In genomic region chr17:65093930-65094329, GRCh38 we compare ENCODE assay signal across 24 cellular contexts. TPM values are rescaled to one million over a fixed set of nuclear protein-coding genes. Genes with fewer than 3 reads are reported as not detected.
A peak's percentile ranks its signal among the peaks of the same experiment; 100 is the strongest.
DNase-seq lines count a peak whose midpoint lies in the region; ATAC-seq, FAIRE-seq and TF ChIP-seq lines count a peak whose summit lies in the region.
"Had no signal": no experiment of that assay in that cellular context is flagged by ENCODE, and none has a peak within 500 bp of the region (broad histone marks: within the 10 kb centered on the region; RNA-seq: fewer than 3 reads in every experiment).

No MANE protein-coding gene starts in this region.

- no peak for TF ChIP-seq EP300 in SK-N-SH (IDR thresholded peaks at IDR 0.05; ENCODE audit: borderline replicate concordance in 1 of 2, low read depth in 1 of 2, low read length in 1 of 2)

- ATAC-seq in SK-N-SH treated with all-trans-retinoic acid at 6 μM for 48 hours: no peak
- ATAC-seq: activated T-cell treated with anti-CD3 and anti-CD28 coated beads, Interleukin-2, amount 50 U/mL, for 4 hours; left cardiac atrium; right cardiac atrium; stimulated activated naive CD8-positive, alpha-beta T cell treated with anti-CD3 and anti-CD28 coated beads, Interleukin-15, amount 100 ng/mL, for 72 hours; upper lobe of right lung had no signal

- no peaks in the 10 kb centered on the region for H4K20me1 ChIP-seq in SK-N-SH (ENCODE audit: insufficient read depth)

- FAIRE-seq in kidney (lab: Jason Lieb, UNC): no peak
- FAIRE-seq: GM12892 had no signal

- DNase-seq in SK-N-SH (no peak), SK-MEL-5 (ENCODE audit: low read depth, low spot score) (peak; percentile 46), fibroblast of mammary gland (ENCODE audit: low read depth) (no peak), type B pancreatic cell (ENCODE audit: extremely low spot score, unreplicated experiment) (no peak), kidney (no peak), hippocampal formation (lab: John Stamatoyannopoulos, UW) (no peak)
- DNase-seq in CD4-positive, alpha-beta memory T cell: no peak
- DNase-seq: activated CD4-positive, alpha-beta T cell treated with anti-CD3 and anti-CD28 coated beads, Interleukin-2, amount 50 U/mL, for 48 hours; activated T-cell treated with anti-CD3 and anti-CD28 coated beads, Interleukin-2, amount 50 U/mL, for 4 hours; CD8-positive, alpha-beta memory T cell; GOT3; KG1; left cardiac atrium; midbrain; NCI-H1092; NCI-H774; right cardiac atrium; RPMI8226; stimulated activated naive CD8-positive, alpha-beta T cell treated with anti-CD3 and anti-CD28 coated beads, Interleukin-15, amount 100 ng/mL, for 72 hours; upper lobe of right lung had no signal

- no peak overlapping the region for H2AFZ ChIP-seq in SK-N-SH (ENCODE audit: low read depth)

- TF ChIP-seq CTCF in SK-N-SH (IDR thresholded peaks at IDR 0.05): peak; percentile 37
- TF ChIP-seq CTCF in fibroblast of mammary gland (conservative IDR thresholded peaks at IDR 0.05; ENCODE audit: control insufficient read depth, insufficient read depth, low read depth, low read length): peak; percentile 17
- TF ChIP-seq CTCF in type B pancreatic cell (conservative IDR thresholded peaks at IDR 0.05): peak; percentile 49
- TF ChIP-seq CTCF in kidney (IDR thresholded peaks at IDR 0.05; ENCODE audit: borderline replicate concordance, extremely low read depth, insufficient read depth): no peak

- H3K9ac ChIP-seq in SK-N-SH: no peak overlapping the region
- no peak overlapping the region for H3K9ac ChIP-seq in kidney (ENCODE audit: low read length in 2 of 2)

- POLR2A ChIA-PET in SK-N-SH (lab: Yijun Ruan, JAX): no interaction called here
- POLR2A ChIA-PET in CD4-positive, alpha-beta memory T cell (lab: Charles Lee; ENCODE audit: partially characterized antibody): interaction anchor here (1.0 kb wide), 1 partner anchor 37 kb away, joined by 3 read pairs; the partner anchor contains the start of gene GNA13

- no peak overlapping the region for H3K27ac Mint-ChIP-seq in type B pancreatic cell
- H3K27ac Mint-ChIP-seq in CD4-positive, alpha-beta memory T cell: no peak overlapping the region
- H3K27ac Mint-ChIP-seq: activated naive CD8-positive, alpha-beta T cell; CD8-positive, alpha-beta memory T cell had no signal

- CTCF ChIA-PET in SK-N-SH (lab: Yijun Ruan, JAX): interaction anchor here (0.8 to 2.3 kb wide), 6 partner anchors 8 to 44 kb away, joined by 3 to 11 read pairs (median 3); partner anchors contain the start of gene RGS9
- CTCF ChIA-PET in CD4-positive, alpha-beta memory T cell (lab: Charles Lee; ENCODE audit: partially characterized antibody): no interaction called here

- intact Hi-C loops in kidney (cut with DNase I): no loop called here
- intact Hi-C loops in CD4-positive, alpha-beta memory T cell (cut with micrococcal nuclease): no loop called here

- no peaks in the 10 kb centered on the region for H3K36me3 Mint-ChIP-seq in type B pancreatic cell
- peaks cover 0 to 2% of the 10 kb centered on the region in 2 donors for H3K36me3 Mint-ChIP-seq in CD4-positive, alpha-beta memory T cell

- H3K79me2 ChIP-seq in SK-N-SH (ENCODE audit: insufficient read depth): no peaks in the 10 kb centered on the region

- H3K9me2 ChIP-seq in SK-N-SH: no peaks in the 10 kb centered on the region

- H3K4me3 ChIP-seq in SK-N-SH (ENCODE audit: low read depth in 2 of 2, low read length in 1 of 2) (no peak overlapping the region), fibroblast of mammary gland (ENCODE audit: control insufficient read depth, low read depth, low read length) (no peak overlapping the region), kidney (ENCODE audit: low read length in 2 of 2) (no peak overlapping the region)
- H3K4me3 ChIP-seq in CD4-positive, alpha-beta memory T cell (ENCODE audit: low read length in 2 of 2): no peak overlapping the region
- H3K4me3 ChIP-seq: upper lobe of right lung had no signal

- H3K4me2 ChIP-seq in SK-N-SH: no peak overlapping the region

- peaks cover 10% of the 10 kb centered on the region; the same call in 1 of the 2 replicates for H3K27me3 ChIP-seq in SK-N-SH (ENCODE audit: insufficient read depth)
- no peaks in the 10 kb centered on the region for H3K27me3 ChIP-seq in CD4-positive, alpha-beta memory T cell (ENCODE audit: insufficient read depth, low read length)
- H3K27me3 ChIP-seq: upper lobe of right lung had no signal

- in situ Hi-C loops in SK-MEL-5 (cut with HindIII; ENCODE audit: low pct_unique_long_range_greater_than_20kb, low sequenced_read_pairs): no loop called here

- no peaks in the 10 kb centered on the region for H3K9me3 ChIP-seq in SK-N-SH
- H3K9me3 ChIP-seq in kidney (ENCODE audit: control insufficient read depth in 1 of 2, low read length in 2 of 2): no peaks in the 10 kb centered on the region
- H3K9me3 ChIP-seq in CD4-positive, alpha-beta memory T cell (ENCODE audit: control insufficient read depth in 1 of 2, low read length in 2 of 2): no peaks in the 10 kb centered on the region
- H3K9me3 ChIP-seq: neutrophil, upper lobe of right lung had no signal

- H3K9me3 Mint-ChIP-seq in type B pancreatic cell: no peaks in the 10 kb centered on the region
- H3K9me3 Mint-ChIP-seq in CD4-positive, alpha-beta memory T cell: no peaks in the 10 kb centered on the region
- H3K9me3 Mint-ChIP-seq: activated T-cell treated with anti-CD3 and anti-CD28 coated beads, Interleukin-2, amount 50 U/mL, for 4 hours; CD8-positive, alpha-beta memory T cell; stimulated activated naive CD8-positive, alpha-beta T cell treated with anti-CD3 and anti-CD28 coated beads, Interleukin-15, amount 100 ng/mL, for 72 hours had no signal

- WGBS in SK-N-SH (ENCODE audit: low lambda C conversion rate): 76% methylated on average over 7 of the region's 7 CpGs

- H3K4me3 Mint-ChIP-seq in type B pancreatic cell: no peak overlapping the region
- H3K4me3 Mint-ChIP-seq in CD4-positive, alpha-beta memory T cell: no peak overlapping the region
- H3K4me3 Mint-ChIP-seq: activated naive CD8-positive, alpha-beta T cell; activated T-cell treated with anti-CD3 and anti-CD28 coated beads, Interleukin-2, amount 50 U/mL, for 4 hours; CD8-positive, alpha-beta memory T cell; stimulated activated naive CD8-positive, alpha-beta T cell treated with anti-CD3 and anti-CD28 coated beads, Interleukin-15, amount 100 ng/mL, for 72 hours had no signal

- H3K4me1 ChIP-seq in SK-N-SH (ENCODE audit: control insufficient read depth in 1 of 2, insufficient read depth in 2 of 2, low read depth in 1 of 2, low read length in 1 of 2): no peaks in the 10 kb centered on the region
- no peaks in the 10 kb centered on the region for H3K4me1 ChIP-seq in kidney (ENCODE audit: control insufficient read depth in 1 of 2, insufficient read depth in 1 of 2, low read depth in 1 of 2, low read length in 2 of 2)
- peaks cover 5% of the 10 kb centered on the region for H3K4me1 ChIP-seq in CD4-positive, alpha-beta memory T cell (ENCODE audit: insufficient read depth, low read length)
- H3K4me1 ChIP-seq: upper lobe of right lung had no signal

- no peak for TF ChIP-seq RAD21 in SK-N-SH (IDR thresholded peaks at IDR 0.05; ENCODE audit: low read length)

- H3F3A ChIP-seq in SK-N-SH (replicated peaks; ENCODE audit: insufficient read depth): peaks cover under 1% of the 10 kb centered on the region

- no peaks in the 10 kb centered on the region for H3K4me1 Mint-ChIP-seq in type B pancreatic cell (ENCODE audit: unreplicated experiment)
- peaks cover 10 to 21% (median 13%) of the 10 kb centered on the region in 4 donors for H3K4me1 Mint-ChIP-seq in CD4-positive, alpha-beta memory T cell
- H3K4me1 Mint-ChIP-seq: stimulated activated naive CD8-positive, alpha-beta T cell treated with anti-CD3 and anti-CD28 coated beads, Interleukin-15, amount 100 ng/mL, for 72 hours had no signal

- H3K27ac ChIP-seq in SK-N-SH (ENCODE audit: low read depth in 2 of 2, low read length in 1 of 2) (no peak overlapping the region), kidney (ENCODE audit: low read depth in 2 of 2, low read length in 2 of 2) (no peak overlapping the region)
- H3K27ac ChIP-seq in CD4-positive, alpha-beta memory T cell (ENCODE audit: low read depth, low read length): no peak overlapping the region
- H3K27ac ChIP-seq: neutrophil, upper lobe of right lung had no signal

- H3K36me3 ChIP-seq in SK-N-SH (replicated peaks in 1 of 2; ENCODE audit: control insufficient read depth in 1 of 2, insufficient read depth in 2 of 2, low read length in 1 of 2): no peaks in the 10 kb centered on the region
- no peaks in the 10 kb centered on the region for H3K36me3 ChIP-seq in kidney (ENCODE audit: control insufficient read depth in 1 of 2, insufficient read depth in 2 of 2, low read length in 2 of 2)
- H3K36me3 ChIP-seq in CD4-positive, alpha-beta memory T cell (ENCODE audit: insufficient read depth, low read length): no peaks in the 10 kb centered on the region
- H3K36me3 ChIP-seq: neutrophil, upper lobe of right lung had no signal

- H3K27me3 Mint-ChIP-seq in type B pancreatic cell: peaks cover 19% of the 10 kb centered on the region
- H3K27me3 Mint-ChIP-seq in CD4-positive, alpha-beta memory T cell: no peaks in the 10 kb centered on the region
- H3K27me3 Mint-ChIP-seq: activated naive CD8-positive, alpha-beta T cell; stimulated activated naive CD8-positive, alpha-beta T cell treated with anti-CD3 and anti-CD28 coated beads, Interleukin-15, amount 100 ng/mL, for 72 hours had no signal

RNA-seq across cellular contexts. Expression of gene GNA13, which starts 37.4 kb away (rescaled TPM):
- polyA plus RNA-seq in SK-N-SH (2012; rRNA removed) (14.5 and 19.0 TPM in 2 replicates), kidney (ENCODE audit: insufficient read depth, low read depth, low replicate concordance) (10.9 TPM)
- polyA plus RNA-seq in SK-N-SH (2012; cell fraction: cytosol; rRNA removed): 23.4 and 24.8 TPM in 2 replicates
- 6.3 and 13.2 TPM in 2 replicates for polyA plus RNA-seq in SK-N-SH (2012; cell fraction: nucleus; rRNA removed)
- 130 and 134 TPM in 2 replicates for total RNA-seq in SK-MEL-5 (2014; rRNA removed; shearing (Covaris generic))
- 70.0 and 101 TPM in 2 replicates for polyA plus RNA-seq in SK-MEL-5 (2015; cell fraction: cytosol; rRNA removed)
- 65.2 and 66.8 TPM in 2 replicates for polyA plus RNA-seq in SK-MEL-5 (2015; cell fraction: nucleus; rRNA removed)
- total RNA-seq in type B pancreatic cell (ENCODE audit: low replicate concordance) (36.0 and 43.3 TPM in 2 replicates), kidney (45.0 TPM)
- total RNA-seq in CD4-positive, alpha-beta memory T cell: 100 to 1,000 TPM; 102 to 107 TPM
- 10 to 100 TPM; 47.9 to 54.8 TPM for polyA plus RNA-seq in CD4-positive, alpha-beta memory T cell

RNA-seq across cellular contexts. Expression of gene RGS9, which starts 43.2 kb away (rescaled TPM):
- polyA plus RNA-seq in SK-N-SH (2012; rRNA removed) (1.3 and 1.4 TPM in 2 replicates), kidney (ENCODE audit: insufficient read depth, low read depth, low replicate concordance) (7.2 TPM)
- 1.6 and 1.9 TPM in 2 replicates for polyA plus RNA-seq in SK-N-SH (2012; cell fraction: cytosol; rRNA removed)
- polyA plus RNA-seq in SK-N-SH (2012; cell fraction: nucleus; rRNA removed): 0.79 and 0.94 TPM in 2 replicates
- total RNA-seq in SK-MEL-5 (2014; rRNA removed; shearing (Covaris generic)): 0.71 and 1.7 TPM in 2 replicates
- 0.28 and 0.68 TPM in 2 replicates for polyA plus RNA-seq in SK-MEL-5 (2015; cell fraction: cytosol; rRNA removed)
- polyA plus RNA-seq in SK-MEL-5 (2015; cell fraction: nucleus; rRNA removed): 1.5 TPM in 1 of 2 replicates, not detected in the other
- total RNA-seq in type B pancreatic cell (ENCODE audit: low replicate concordance) (5.1 and 5.5 TPM in 2 replicates), kidney (4.2 TPM)
- under 1 TPM; 0.67 to 0.84 TPM for total RNA-seq in CD4-positive, alpha-beta memory T cell
- 1 to 10 TPM; 1.6 to 2.7 TPM for polyA plus RNA-seq in CD4-positive, alpha-beta memory T cell
